In genomic region chrX:18146954-18147353, GRCh38 we compare ENCODE assay signal across 9 cellular contexts.
DNase-seq lines count a peak whose midpoint lies in the region; ATAC-seq lines count a peak whose summit lies in the region.
"Had no signal": no experiment of that assay in that cellular context is flagged by ENCODE, and none has a peak within 500 bp of the region (broad histone marks: within the 10 kb centered on the region; RNA-seq: fewer than 3 reads in every experiment).

No MANE protein-coding gene starts in this region.

- DNase-seq in Daoy (ENCODE audit: low read depth), result peak; percentile 4
- peak; percentile 8 for DNase-seq in HPDE6-E6E7 (ENCODE audit: extremely low spot score)
- DNase-seq in activated CD4-positive, alpha-beta T cell treated with anti-CD3 and anti-CD28 coated beads, Interleukin-2, amount 50 U/mL, for 48 hours, result peak; percentile 0 to 2
- DNase-seq in kidney glomerular epithelial cell (lab: John Stamatoyannopoulos, UW), result peak; percentile 29
- DNase-seq in foreskin melanocyte, result no peak
- no peak for DNase-seq in cerebellar nuclear complex (lab: John Stamatoyannopoulos, UW)
- DNase-seq: amygdala had no signal

- ATAC-seq in HG03521 (IDR thresholded peaks at IDR 0.05; ENCODE audit: unreplicated experiment) (no peak), GM18498 (IDR thresholded peaks at IDR 0.05; ENCODE audit: unreplicated experiment) (no peak)

Comparison
In these comparisons a context has a peak if more than half of its experiments do, and no peak if none do; other contexts are left out.
1. DNase-seq: peak in Daoy (single experiment), HPDE6-E6E7 (single experiment), activated CD4-positive, alpha-beta T cell treated with anti-CD3 and anti-CD28 coated beads, Interleukin-2, amount 50 U/mL, for 48 hours (2 of 2) and kidney glomerular epithelial cell (single experiment); none in foreskin melanocyte (single experiment) and cerebellar nuclear complex (0 of 2).